In the genomic region with DNA sequence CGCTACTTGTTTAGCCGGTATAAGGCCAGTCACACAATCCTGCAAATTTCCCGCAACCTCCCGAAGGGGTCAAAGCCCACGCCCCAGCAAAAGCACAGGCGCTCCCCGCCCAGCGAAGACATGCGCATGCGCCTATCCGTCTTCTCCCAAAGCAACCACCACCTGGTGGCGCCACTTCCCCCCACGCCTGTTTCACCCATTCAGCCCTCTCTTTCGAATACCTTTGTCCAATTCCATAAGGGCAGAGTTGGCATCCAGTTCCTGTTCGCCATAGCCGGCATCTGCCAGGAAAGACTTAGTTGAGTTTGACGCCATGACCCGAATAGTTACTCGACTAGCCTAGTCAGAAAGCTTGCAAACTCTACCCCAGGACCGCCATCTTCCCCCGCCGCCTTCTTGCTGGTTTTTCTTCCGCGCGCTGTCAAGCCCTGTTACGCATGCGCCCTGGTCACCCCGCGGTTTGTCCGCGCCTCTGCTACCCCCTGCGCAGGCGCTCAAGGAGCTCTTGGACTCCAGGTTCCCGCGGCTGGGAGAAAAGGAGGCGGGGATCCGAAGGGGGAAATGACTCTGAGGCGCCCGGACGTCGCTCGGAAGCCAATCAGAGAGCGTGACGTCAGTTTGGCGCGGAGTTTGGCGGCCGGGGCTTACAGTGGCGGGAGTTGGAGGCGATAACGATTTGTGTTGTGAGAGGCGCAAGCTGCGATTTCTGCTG, we compare ENCODE assay signal across 8 cellular contexts. TPM values are rescaled to one million over a fixed set of nuclear protein-coding genes. Genes with fewer than 3 reads are reported as not detected.
A peak's percentile ranks its signal among the peaks of the same experiment; 100 is the strongest.
DNase-seq lines count a peak whose midpoint lies in the region; ATAC-seq and TF ChIP-seq lines count a peak whose summit lies in the region.

Gene DTL (plus strand): TSS at position 626 of the 712 bp plus-strand sequence. CDS start 143 bp downstream, outside the sequence.
A gene with protein sequence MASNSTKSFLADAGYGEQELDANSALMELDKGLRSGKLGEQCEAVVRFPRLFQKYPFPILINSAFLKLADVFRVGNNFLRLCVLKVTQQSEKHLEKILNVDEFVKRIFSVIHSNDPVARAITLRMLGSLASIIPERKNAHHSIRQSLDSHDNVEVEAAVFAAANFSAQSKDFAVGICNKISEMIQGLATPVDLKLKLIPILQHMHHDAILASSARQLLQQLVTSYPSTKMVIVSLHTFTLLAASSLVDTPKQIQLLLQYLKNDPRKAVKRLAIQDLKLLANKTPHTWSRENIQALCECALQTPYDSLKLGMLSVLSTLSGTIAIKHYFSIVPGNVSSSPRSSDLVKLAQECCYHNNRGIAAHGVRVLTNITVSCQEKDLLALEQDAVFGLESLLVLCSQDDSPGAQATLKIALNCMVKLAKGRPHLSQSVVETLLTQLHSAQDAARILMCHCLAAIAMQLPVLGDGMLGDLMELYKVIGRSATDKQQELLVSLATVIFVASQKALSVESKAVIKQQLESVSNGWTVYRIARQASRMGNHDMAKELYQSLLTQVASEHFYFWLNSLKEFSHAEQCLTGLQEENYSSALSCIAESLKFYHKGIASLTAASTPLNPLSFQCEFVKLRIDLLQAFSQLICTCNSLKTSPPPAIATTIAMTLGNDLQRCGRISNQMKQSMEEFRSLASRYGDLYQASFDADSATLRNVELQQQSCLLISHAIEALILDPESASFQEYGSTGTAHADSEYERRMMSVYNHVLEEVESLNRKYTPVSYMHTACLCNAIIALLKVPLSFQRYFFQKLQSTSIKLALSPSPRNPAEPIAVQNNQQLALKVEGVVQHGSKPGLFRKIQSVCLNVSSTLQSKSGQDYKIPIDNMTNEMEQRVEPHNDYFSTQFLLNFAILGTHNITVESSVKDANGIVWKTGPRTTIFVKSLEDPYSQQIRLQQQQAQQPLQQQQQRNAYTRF (minus strand): TSS at position 435 of the 712 bp plus-strand sequence. CDS start 120 bp downstream, at position 315.

- H3K27ac Mint-ChIP-seq in osteocyte (ENCODE audit: unreplicated experiment), result peak within 1 kb of the TSS; percentile 100

- no peaks in the 10 kb centered on the region for H3K27me3 Mint-ChIP-seq in osteocyte (ENCODE audit: unreplicated experiment)

- peaks cover 20% of the 10 kb centered on the region in 2 donors for H3K4me1 ChIP-seq in thyroid gland

- H3K9me3 Mint-ChIP-seq in osteocyte (ENCODE audit: unreplicated experiment), result no peaks in the 10 kb centered on the region

- DNase-seq in NCI-H1417 (lab: John Stamatoyannopoulos, UW), result peak; percentile 96 to 100 (median 100)
- peak; percentile 92 to 95 for DNase-seq in SW 1271 (lab: John Stamatoyannopoulos, UW)
- peak; percentile 96 for DNase-seq in activated naive CD8-positive, alpha-beta T cell treated with anti-CD3 and anti-CD28 coated beads, Interleukin-2, amount 50 U/mL, for 16 hours (ENCODE audit: low read depth, low spot score)
- peak; percentile 93 to 99 (median 98) for DNase-seq in head of caudate nucleus
- DNase-seq in osteocyte (ENCODE audit: extremely low spot score, unreplicated experiment), result peak; percentile 100
- DNase-seq in thyroid gland, result peak; percentile 99

- TF ChIP-seq POLR2A in thyroid gland (IDR thresholded peaks at IDR 0.05), result peak in 1 of 2 donors; percentile 71

- whole genome bisulfite sequencing in thyroid gland, 2 donors, result 0 to 1% methylated on average over 36 to 52 of the region's 53 CpGs

- no peaks in the 10 kb centered on the region for H3K36me3 ChIP-seq in thyroid gland

- no peaks in the 10 kb centered on the region for H3K27me3 ChIP-seq in thyroid gland

- peak; percentile 94 for TF ChIP-seq CTCF in GM12874 (IDR thresholded peaks at IDR 0.05; ENCODE audit: insufficient read depth, low read depth, low read length)
- peak; percentile 98 for TF ChIP-seq CTCF in osteocyte (IDR thresholded peaks at IDR 0.05)
- peak; percentile 55 to 98 (median 91) for TF ChIP-seq CTCF in thyroid gland (IDR thresholded peaks at IDR 0.05)

- peak within 1 kb of the TSS; percentile 51 to 80 (median 80) for H3K27ac ChIP-seq in thyroid gland

- intact Hi-C loops in head of caudate nucleus (cut with DNase I) (loop anchor here (5.0 kb wide), 1 partner anchor 353 kb away; no protein-coding TSS in a partner anchor), thyroid gland (cut with DNase I) (loop anchor here (10.0 kb wide), 1 partner anchor 350 kb away; no protein-coding TSS in a partner anchor)

- H3K4me3 Mint-ChIP-seq in osteocyte (ENCODE audit: unreplicated experiment), result peak within 1 kb of the TSS; percentile 99

- no peaks in the 10 kb centered on the region for H3K9me3 ChIP-seq in thyroid gland

- H3K36me3 Mint-ChIP-seq in osteocyte (ENCODE audit: unreplicated experiment), result peaks cover 4% of the 10 kb centered on the region

- ATAC-seq in HG02763 (IDR thresholded peaks at IDR 0.05; ENCODE audit: unreplicated experiment), result peak; percentile 76

- peak within 1 kb of the TSS; percentile 1 to 51 (median 33) for H3K4me3 ChIP-seq in thyroid gland (replicated peaks in 1 of 3)

- peaks cover 60% of the 10 kb centered on the region for H3K4me1 Mint-ChIP-seq in osteocyte (ENCODE audit: unreplicated experiment)

RNA-seq across cellular contexts. Expression of gene DTL, which starts in this region (rescaled TPM):
- total RNA-seq in osteocyte, result 5.7 and 6.7 TPM in 2 replicates
- 1 to 10 TPM; 1.2 to 3.9 (median 2.1) TPM for total RNA-seq in thyroid gland

RNA-seq across cellular contexts. Expression of the second gene that starts in this region (rescaled TPM):
- total RNA-seq in osteocyte, result 17.5 and 18.4 TPM in 2 replicates
- 10 to 100 TPM; 14.8 to 22.6 (median 19.5) TPM for total RNA-seq in thyroid gland

Comparison
In these comparisons a context has a peak if more than half of its experiments do, and no peak if none do; other contexts are left out.
1. Peak in every context shown above with its lines: DNase-seq, ATAC-seq, H3K4me3 ChIP-seq and H3K27ac ChIP-seq.